ENCODE assay signal across 8 cellular contexts in genomic region chr6:45377041-45377554, GRCh38. TPM values are rescaled to one million over a fixed set of nuclear protein-coding genes. Genes with fewer than 3 reads are reported as not detected.
DNase-seq lines count a peak whose midpoint lies in the region; ATAC-seq and TF ChIP-seq lines count a peak whose summit lies in the region.

No MANE protein-coding gene starts in this region.

- peak overlapping the region; percentile 96 for H3K27ac Mint-ChIP-seq in activated naive CD8-positive, alpha-beta T cell

- H4K20me1 ChIP-seq in hepatocyte (ENCODE audit: insufficient read depth, poor library complexity, severe bottlenecking): no peaks in the 10 kb centered on the region

- peak overlapping the region; percentile 86 for H3K4me2 ChIP-seq in hepatocyte

- no peaks in the 10 kb centered on the region for H3K9me3 Mint-ChIP-seq in activated naive CD8-positive, alpha-beta T cell (ENCODE audit: low read depth)

- DNase-seq in ACHN (peak; percentile 30), hepatocyte (ENCODE audit: low spot score) (no peak), gastrocnemius medialis (peak in 1 of 2 donors; percentile 45), GM10266 (ENCODE audit: extremely low spot score) (no peak), D341Med (ENCODE audit: low spot score) (no peak)

- H3K36me3 ChIP-seq in hepatocyte (replicated peaks; ENCODE audit: insufficient read depth, low read depth) (no peaks in the 10 kb centered on the region), gastrocnemius medialis (no peaks in the 10 kb centered on the region)

- no peak for TF ChIP-seq EP300 in Ishikawa (IDR thresholded peaks at IDR 0.05; ENCODE audit: borderline replicate concordance)

- intact Hi-C loops in gastrocnemius medialis (cut with DNase I; ENCODE audit: low total_unique reads): loop anchor here (2.0 kb wide), 1 partner anchor 722 kb away; no protein-coding TSS in a partner anchor

- no peak for TF ChIP-seq RAD21 in Ishikawa (IDR thresholded peaks at IDR 0.05; ENCODE audit: low read depth)

- TF ChIP-seq POLR2A in gastrocnemius medialis (IDR thresholded peaks at IDR 0.05): no peak

- H3K4me3 ChIP-seq in hepatocyte (peak overlapping the region; percentile 82), gastrocnemius medialis (peak overlapping the region; percentile 93 to 95 (median 94))

- no peaks in the 10 kb centered on the region for H3K27me3 Mint-ChIP-seq in activated naive CD8-positive, alpha-beta T cell

- H3K27ac ChIP-seq in hepatocyte (peak overlapping the region; percentile 100), gastrocnemius medialis (peak overlapping the region; percentile 97 to 99 (median 98))

- H2AFZ ChIP-seq in hepatocyte: peak overlapping the region; percentile 96

- no peaks in the 10 kb centered on the region for H3K9me2 ChIP-seq in hepatocyte (replicated peaks; ENCODE audit: insufficient read depth)

- in situ Hi-C loops in ACHN (cut with HindIII; ENCODE audit: low pct_ligation_motif_present, low pct_unique_long_range_greater_than_20kb, low sequenced_read_pairs) (no loop called here), gastrocnemius medialis (cut with MboI; ENCODE audit: low sequenced_read_pairs in 4 of 4) (no loop called here)

- H3K27me3 ChIP-seq in hepatocyte: no peaks in the 10 kb centered on the region
- no peaks in the 10 kb centered on the region for H3K27me3 ChIP-seq in gastrocnemius medialis

- ATAC-seq in GM18867 (IDR thresholded peaks at IDR 0.05; ENCODE audit: unreplicated experiment) (peak; percentile 4), gastrocnemius medialis (peak; percentile 22 to 45)

- peak overlapping the region; percentile 88 for H3K4me3 Mint-ChIP-seq in activated naive CD8-positive, alpha-beta T cell

- H3K4me1 Mint-ChIP-seq in activated naive CD8-positive, alpha-beta T cell (ENCODE audit: low read depth): peaks cover 35% of the 10 kb centered on the region

- H3K36me3 Mint-ChIP-seq in activated naive CD8-positive, alpha-beta T cell: no peaks in the 10 kb centered on the region

- no peak for TF ChIP-seq CTCF in hepatocyte (IDR thresholded peaks at IDR 0.05; ENCODE audit: poor library complexity)
- TF ChIP-seq CTCF in gastrocnemius medialis (IDR thresholded peaks at IDR 0.05 in 4 of 5, conservative IDR thresholded peaks at IDR 0.05 in 1 of 5): no peak
- no peak for TF ChIP-seq CTCF in GM10266 (IDR thresholded peaks at IDR 0.05; ENCODE audit: control insufficient read depth, insufficient read depth, low read depth, missing control alignments)

- H3K9me3 ChIP-seq in hepatocyte (ENCODE audit: low read depth): no peaks in the 10 kb centered on the region
- no peaks in the 10 kb centered on the region for H3K9me3 ChIP-seq in gastrocnemius medialis

- H3K4me1 ChIP-seq in hepatocyte (ENCODE audit: insufficient read depth): peaks cover 16% of the 10 kb centered on the region
- H3K4me1 ChIP-seq in gastrocnemius medialis: peaks cover 12 to 16% of the 10 kb centered on the region in 2 donors

- under 1% methylated on average over 21 of the region's 21 CpGs for WGBS in hepatocyte (ENCODE audit: low lambda C conversion rate, missing lambda C conversion rate)

- peaks cover 32% of the 10 kb centered on the region for H3K79me2 ChIP-seq in hepatocyte

TF ChIP-seq in Ishikawa, 13 proteins besides CTCF, POLR2A, EP300 and RAD21:
- TF ChIP-seq CEBPB (IDR thresholded peaks at IDR 0.05) (no peak), ZBTB7A (IDR thresholded peaks at IDR 0.05; ENCODE audit: low read depth) (peak; percentile 76; the same call in 1 of the 2 replicates)

RNA-seq across cellular contexts. Expression of gene SUPT3H, which starts 0.6 kb away (rescaled TPM):
- 6.8 and 9.1 TPM in 2 replicates for total RNA-seq in hepatocyte
- 7.7 and 8.9 TPM in 2 replicates for polyA plus RNA-seq in hepatocyte
- 1 to 10 TPM; 1.5 to 9.0 (median 4.2) TPM for total RNA-seq in gastrocnemius medialis

RNA-seq across cellular contexts. Expression of gene RUNX2, which starts 49.0 kb away (rescaled TPM):
- total RNA-seq in hepatocyte (1.6 and 2.1 TPM in 2 replicates), gastrocnemius medialis (1 to 10 TPM in 1 of 4 donors, under 1 TPM in 3; 0.78 to 2.0 (median 0.94) TPM)
- 1.0 and 1.9 TPM in 2 replicates for polyA plus RNA-seq in hepatocyte
